ENCODE assay signal across 1 cellular context in genomic region chr1:114757455-114758250, GRCh38.
TF ChIP-seq lines count a peak whose summit lies in the region.

Gene CSDE1, minus strand, starts transcription at chr1:114757984. Its CDS starts 18,094 bp downstream, at chr1:114739890.

TF ChIP-seq in HepG2, 621 proteins besides CTCF, POLR2A, EP300 and RAD21 (continued from another document and continues in another):
- TF ChIP-seq IKZF5 (CRISPR knock-in tag; IDR thresholded peaks at IDR 0.05) (peak; percentile 17; the same call in 1 of the 2 replicates), SRSF4 (IDR thresholded peaks at IDR 0.05; ENCODE audit: low read depth, low read length, poor library complexity, severe bottlenecking) (no peak), ZNF337 (CRISPR knock-in tag; IDR thresholded peaks at IDR 0.05; ENCODE audit: borderline replicate concordance, low read depth) (no peak), NFKB2 (CRISPR knock-in tag; IDR thresholded peaks at IDR 0.05; ENCODE audit: borderline replicate concordance) (peak; percentile 62; the same call in 1 of the 2 replicates), ZNF367 (CRISPR knock-in tag; IDR thresholded peaks at IDR 0.05; ENCODE audit: borderline replicate concordance) (no peak), ZNF570 (CRISPR knock-in tag; IDR thresholded peaks at IDR 0.05; ENCODE audit: borderline replicate concordance) (no peak), REL (CRISPR knock-in tag; conservative IDR thresholded peaks at IDR 0.05) (0 out of 2 replicates have a peak, but pooled peaks have one; percentile 58), PLRG1 (conservative IDR thresholded peaks at IDR 0.05) (no peak), ZFP36L1 (CRISPR knock-in tag; IDR thresholded peaks at IDR 0.05) (peak; percentile 65; the same call in 1 of the 2 replicates), BCLAF1 (IDR thresholded peaks at IDR 0.05) (no peak), ZFP41 (CRISPR knock-in tag; IDR thresholded peaks at IDR 0.05; ENCODE audit: borderline replicate concordance) (peak; percentile 76), ZNF292 (CRISPR knock-in tag; IDR thresholded peaks at IDR 0.05; ENCODE audit: borderline replicate concordance, low read depth) (no peak; the same call in 1 of the 2 replicates), ZNF124 (CRISPR knock-in tag; IDR thresholded peaks at IDR 0.05) (no peak; the same call in 1 of the 2 replicates), CBX2 (IDR thresholded peaks at IDR 0.05; ENCODE audit: low read depth, low read length) (no peak), CBX2 (CRISPR knock-in tag; IDR thresholded peaks at IDR 0.05; ENCODE audit: low read depth) (no peak), THYN1 (CRISPR knock-in tag; IDR thresholded peaks at IDR 0.05; ENCODE audit: borderline replicate concordance, low read depth) (no peak), ZNF775 (CRISPR knock-in tag; IDR thresholded peaks at IDR 0.05; ENCODE audit: borderline replicate concordance) (no peak), ZNF569 (CRISPR knock-in tag; IDR thresholded peaks at IDR 0.05; ENCODE audit: borderline replicate concordance) (no peak), ZFAT (CRISPR knock-in tag; conservative IDR thresholded peaks at IDR 0.05) (no peak), GABPA (IDR thresholded peaks at IDR 0.05; ENCODE audit: low read depth, low read length) (no peak; the same call in 1 of the 2 replicates), GABPA (CRISPR knock-in tag; IDR thresholded peaks at IDR 0.05; ENCODE audit: low read depth) (peak; percentile 64), ATF1 (CRISPR knock-in tag; IDR thresholded peaks at IDR 0.05) (peak; percentile 82), ZNF296 (CRISPR knock-in tag; conservative IDR thresholded peaks at IDR 0.05) (no peak), ZNF770 (CRISPR knock-in tag; IDR thresholded peaks at IDR 0.05) (peak; percentile 83), KLF6 (CRISPR knock-in tag; IDR thresholded peaks at IDR 0.05) (peak; percentile 64), ZNF446 (CRISPR knock-in tag; IDR thresholded peaks at IDR 0.05) (no peak), CBFB (CRISPR knock-in tag; IDR thresholded peaks at IDR 0.05) (peak; percentile 94), DMTF1 (CRISPR knock-in tag; IDR thresholded peaks at IDR 0.05) (no peak), HIVEP1 (CRISPR knock-in tag; IDR thresholded peaks at IDR 0.05) (peak; percentile 64), ISL2 (CRISPR knock-in tag; IDR thresholded peaks at IDR 0.05) (no peak), ZNF678 (CRISPR knock-in tag; IDR thresholded peaks at IDR 0.05) (no peak), RFXAP (CRISPR knock-in tag; IDR thresholded peaks at IDR 0.05; ENCODE audit: borderline replicate concordance) (0 out of 2 replicates have a peak, but pooled peaks have one; percentile 23), ESRRA (CRISPR knock-in tag; IDR thresholded peaks at IDR 0.05; ENCODE audit: low read depth) (no peak; the same call in 1 of the 2 replicates), YEATS2 (CRISPR knock-in tag; IDR thresholded peaks at IDR 0.05; ENCODE audit: borderline replicate concordance) (peak; percentile 86; the same call in 1 of the 2 replicates)
- TF ChIP-seq, protein P1, sequence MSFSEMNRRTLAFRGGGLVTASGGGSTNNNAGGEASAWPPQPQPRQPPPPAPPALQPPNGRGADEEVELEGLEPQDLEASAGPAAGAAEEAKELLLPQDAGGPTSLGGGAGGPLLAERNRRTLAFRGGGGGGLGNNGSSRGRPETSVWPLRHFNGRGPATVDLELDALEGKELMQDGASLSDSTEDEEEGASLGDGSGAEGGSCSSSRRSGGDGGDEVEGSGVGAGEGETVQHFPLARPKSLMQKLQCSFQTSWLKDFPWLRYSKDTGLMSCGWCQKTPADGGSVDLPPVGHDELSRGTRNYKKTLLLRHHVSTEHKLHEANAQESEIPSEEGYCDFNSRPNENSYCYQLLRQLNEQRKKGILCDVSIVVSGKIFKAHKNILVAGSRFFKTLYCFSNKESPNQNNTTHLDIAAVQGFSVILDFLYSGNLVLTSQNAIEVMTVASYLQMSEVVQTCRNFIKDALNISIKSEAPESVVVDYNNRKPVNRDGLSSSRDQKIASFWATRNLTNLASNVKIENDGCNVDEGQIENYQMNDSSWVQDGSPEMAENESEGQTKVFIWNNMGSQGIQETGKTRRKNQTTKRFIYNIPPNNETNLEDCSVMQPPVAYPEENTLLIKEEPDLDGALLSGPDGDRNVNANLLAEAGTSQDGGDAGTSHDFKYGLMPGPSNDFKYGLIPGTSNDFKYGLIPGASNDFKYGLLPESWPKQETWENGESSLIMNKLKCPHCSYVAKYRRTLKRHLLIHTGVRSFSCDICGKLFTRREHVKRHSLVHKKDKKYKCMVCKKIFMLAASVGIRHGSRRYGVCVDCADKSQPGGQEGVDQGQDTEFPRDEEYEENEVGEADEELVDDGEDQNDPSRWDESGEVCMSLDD (CRISPR knock-in tag; IDR thresholded peaks at IDR 0.05; ENCODE audit: borderline replicate concordance) = peak; percentile 4
- TF ChIP-seq, protein P2, sequence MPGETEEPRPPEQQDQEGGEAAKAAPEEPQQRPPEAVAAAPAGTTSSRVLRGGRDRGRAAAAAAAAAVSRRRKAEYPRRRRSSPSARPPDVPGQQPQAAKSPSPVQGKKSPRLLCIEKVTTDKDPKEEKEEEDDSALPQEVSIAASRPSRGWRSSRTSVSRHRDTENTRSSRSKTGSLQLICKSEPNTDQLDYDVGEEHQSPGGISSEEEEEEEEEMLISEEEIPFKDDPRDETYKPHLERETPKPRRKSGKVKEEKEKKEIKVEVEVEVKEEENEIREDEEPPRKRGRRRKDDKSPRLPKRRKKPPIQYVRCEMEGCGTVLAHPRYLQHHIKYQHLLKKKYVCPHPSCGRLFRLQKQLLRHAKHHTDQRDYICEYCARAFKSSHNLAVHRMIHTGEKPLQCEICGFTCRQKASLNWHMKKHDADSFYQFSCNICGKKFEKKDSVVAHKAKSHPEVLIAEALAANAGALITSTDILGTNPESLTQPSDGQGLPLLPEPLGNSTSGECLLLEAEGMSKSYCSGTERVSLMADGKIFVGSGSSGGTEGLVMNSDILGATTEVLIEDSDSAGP (CRISPR knock-in tag; IDR thresholded peaks at IDR 0.05; ENCODE audit: borderline replicate concordance) = peak; percentile 87; the same call in 1 of the 2 replicates
- TF ChIP-seq, protein P3, sequence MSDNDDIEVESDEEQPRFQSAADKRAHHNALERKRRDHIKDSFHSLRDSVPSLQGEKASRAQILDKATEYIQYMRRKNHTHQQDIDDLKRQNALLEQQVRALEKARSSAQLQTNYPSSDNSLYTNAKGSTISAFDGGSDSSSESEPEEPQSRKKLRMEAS (IDR thresholded peaks at IDR 0.05) = peak; percentile 59
- TF ChIP-seq, protein P4, sequence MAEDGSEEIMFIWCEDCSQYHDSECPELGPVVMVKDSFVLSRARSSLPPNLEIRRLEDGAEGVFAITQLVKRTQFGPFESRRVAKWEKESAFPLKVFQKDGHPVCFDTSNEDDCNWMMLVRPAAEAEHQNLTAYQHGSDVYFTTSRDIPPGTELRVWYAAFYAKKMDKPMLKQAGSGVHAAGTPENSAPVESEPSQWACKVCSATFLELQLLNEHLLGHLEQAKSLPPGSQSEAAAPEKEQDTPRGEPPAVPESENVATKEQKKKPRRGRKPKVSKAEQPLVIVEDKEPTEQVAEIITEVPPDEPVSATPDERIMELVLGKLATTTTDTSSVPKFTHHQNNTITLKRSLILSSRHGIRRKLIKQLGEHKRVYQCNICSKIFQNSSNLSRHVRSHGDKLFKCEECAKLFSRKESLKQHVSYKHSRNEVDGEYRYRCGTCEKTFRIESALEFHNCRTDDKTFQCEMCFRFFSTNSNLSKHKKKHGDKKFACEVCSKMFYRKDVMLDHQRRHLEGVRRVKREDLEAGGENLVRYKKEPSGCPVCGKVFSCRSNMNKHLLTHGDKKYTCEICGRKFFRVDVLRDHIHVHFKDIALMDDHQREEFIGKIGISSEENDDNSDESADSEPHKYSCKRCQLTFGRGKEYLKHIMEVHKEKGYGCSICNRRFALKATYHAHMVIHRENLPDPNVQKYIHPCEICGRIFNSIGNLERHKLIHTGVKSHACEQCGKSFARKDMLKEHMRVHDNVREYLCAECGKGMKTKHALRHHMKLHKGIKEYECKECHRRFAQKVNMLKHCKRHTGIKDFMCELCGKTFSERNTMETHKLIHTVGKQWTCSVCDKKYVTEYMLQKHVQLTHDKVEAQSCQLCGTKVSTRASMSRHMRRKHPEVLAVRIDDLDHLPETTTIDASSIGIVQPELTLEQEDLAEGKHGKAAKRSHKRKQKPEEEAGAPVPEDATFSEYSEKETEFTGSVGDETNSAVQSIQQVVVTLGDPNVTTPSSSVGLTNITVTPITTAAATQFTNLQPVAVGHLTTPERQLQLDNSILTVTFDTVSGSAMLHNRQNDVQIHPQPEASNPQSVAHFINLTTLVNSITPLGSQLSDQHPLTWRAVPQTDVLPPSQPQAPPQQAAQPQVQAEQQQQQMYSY (CRISPR knock-in tag; IDR thresholded peaks at IDR 0.05) = no peak
- TF ChIP-seq, protein P5, sequence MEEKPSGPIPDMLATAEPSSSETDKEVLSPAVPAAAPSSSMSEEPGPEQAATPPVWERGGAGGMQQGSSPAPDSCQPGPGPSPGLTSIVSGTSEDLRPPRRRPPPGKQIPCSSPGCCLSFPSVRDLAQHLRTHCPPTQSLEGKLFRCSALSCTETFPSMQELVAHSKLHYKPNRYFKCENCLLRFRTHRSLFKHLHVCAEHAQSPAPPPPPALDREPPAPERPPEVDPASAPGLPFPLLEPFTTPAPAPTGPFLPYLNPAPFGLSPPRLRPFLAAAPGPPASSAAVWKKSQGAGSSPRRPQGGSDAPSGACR (CRISPR knock-in tag; IDR thresholded peaks at IDR 0.05) = peak; percentile 80; the same call in 1 of the 2 replicates
- TF ChIP-seq, protein P6, sequence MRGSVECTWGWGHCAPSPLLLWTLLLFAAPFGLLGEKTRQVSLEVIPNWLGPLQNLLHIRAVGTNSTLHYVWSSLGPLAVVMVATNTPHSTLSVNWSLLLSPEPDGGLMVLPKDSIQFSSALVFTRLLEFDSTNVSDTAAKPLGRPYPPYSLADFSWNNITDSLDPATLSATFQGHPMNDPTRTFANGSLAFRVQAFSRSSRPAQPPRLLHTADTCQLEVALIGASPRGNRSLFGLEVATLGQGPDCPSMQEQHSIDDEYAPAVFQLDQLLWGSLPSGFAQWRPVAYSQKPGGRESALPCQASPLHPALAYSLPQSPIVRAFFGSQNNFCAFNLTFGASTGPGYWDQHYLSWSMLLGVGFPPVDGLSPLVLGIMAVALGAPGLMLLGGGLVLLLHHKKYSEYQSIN (CRISPR knock-in tag; IDR thresholded peaks at IDR 0.05; ENCODE audit: borderline replicate concordance) = no peak
